8 cellular contexts compared by ENCODE assay signal in the genomic region with DNA sequence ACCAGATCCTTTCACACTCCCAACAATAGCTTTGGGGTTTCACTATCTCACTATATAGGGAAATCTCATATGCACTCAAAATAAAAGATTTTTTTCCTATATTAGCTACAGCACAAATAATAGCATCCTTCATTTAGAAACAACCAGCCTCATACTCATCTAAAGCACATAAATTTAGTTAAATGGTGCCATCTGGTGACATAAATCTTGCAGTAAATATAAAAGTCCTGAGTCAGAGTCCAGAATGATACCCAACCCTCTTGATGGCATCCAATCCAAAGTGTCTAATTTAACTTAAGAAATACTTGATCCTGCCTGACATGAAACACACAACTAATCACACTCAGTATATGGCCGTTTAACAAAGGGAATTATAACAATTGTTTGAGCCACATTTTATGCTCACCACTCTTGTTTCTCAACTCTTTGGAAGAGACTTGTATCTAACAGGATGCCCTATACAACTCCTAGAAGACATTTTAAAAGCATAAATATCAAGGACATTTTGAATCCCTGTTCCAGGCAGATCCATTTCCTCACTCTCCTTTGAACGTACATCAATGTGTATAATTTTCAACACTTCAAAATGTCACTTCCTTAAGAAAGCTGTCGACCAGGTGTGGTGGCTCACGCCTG. TPM values are rescaled to one million over a fixed set of nuclear protein-coding genes. Genes with fewer than 3 reads are reported as not detected.
DNase-seq lines count a peak whose midpoint lies in the region; TF ChIP-seq lines count a peak whose summit lies in the region.

No MANE protein-coding gene starts in this region.

- H3K4me1 ChIP-seq in mesenchymal stem cell (ENCODE audit: control insufficient read depth, insufficient read depth, low read depth, low read length) (no peaks in the 10 kb centered on the region), uterus (no peaks in the 10 kb centered on the region), prostate gland (replicated peaks) (no peaks in the 10 kb centered on the region)

- H3K18ac ChIP-seq in mesenchymal stem cell (ENCODE audit: low read depth in 1 of 2, low read length in 2 of 2): no peak overlapping the region

- H3K27me3 ChIP-seq in mesenchymal stem cell (ENCODE audit: control insufficient read depth in 1 of 2, insufficient read depth in 1 of 2, low read length in 2 of 2): no peaks in the 10 kb centered on the region
- no peaks in the 10 kb centered on the region for H3K27me3 ChIP-seq in uterus
- no peaks in the 10 kb centered on the region for H3K27me3 ChIP-seq in prostate gland (replicated peaks; ENCODE audit: insufficient read depth)

- H2BK5ac ChIP-seq in mesenchymal stem cell (ENCODE audit: low read depth, low read length, poor library complexity, severe bottlenecking): no peak overlapping the region

- H2AFZ ChIP-seq in mesenchymal stem cell (ENCODE audit: low read depth, low read length): no peak overlapping the region

- H3K4me3 ChIP-seq in mesenchymal stem cell (ENCODE audit: insufficient read depth in 1 of 2, low read depth in 1 of 2, low read length in 2 of 2) (no peak overlapping the region), uterus (no peak overlapping the region), prostate gland (no peak overlapping the region)

- no peak overlapping the region for H3K9ac ChIP-seq in mesenchymal stem cell (ENCODE audit: low read length)

- H3K4ac ChIP-seq in mesenchymal stem cell (ENCODE audit: low read depth in 1 of 2, low read length in 2 of 2): no peak overlapping the region

- no peak for TF ChIP-seq CTCF in uterus (IDR thresholded peaks at IDR 0.05)
- peak in 2 of 4 experiments; percentile 14 to 20 for TF ChIP-seq CTCF in prostate gland (IDR thresholded peaks at IDR 0.05)

- DNase-seq in NOMO-1 treated with DMSO at 0.1 percent for 48 hours (lab: John Stamatoyannopoulos, UW; ENCODE audit: unreplicated experiment): peak; percentile 21
- DNase-seq in NOMO-1 treated with dmso at 0.1 percent for 144 hours (lab: John Stamatoyannopoulos, UW; ENCODE audit: unreplicated experiment): no peak
- DNase-seq in LoVo (ENCODE audit: low spot score): peak; percentile 16
- peak; percentile 43 for DNase-seq in amniotic stem cell (lab: John Stamatoyannopoulos, UW)
- DNase-seq in mesenchymal stem cell: peak; percentile 26
- DNase-seq in uterus: no peak
- DNase-seq in activated naive CD4-positive, alpha-beta T cell treated with Interleukin-2 at 50 U/mL for 16 hours: no peak
- DNase-seq in prostate gland (ENCODE audit: low spot score): no peak

- no peak overlapping the region for H2AK5ac ChIP-seq in mesenchymal stem cell (ENCODE audit: low read length, severe bottlenecking)

- H2BK12ac ChIP-seq in mesenchymal stem cell (ENCODE audit: low read length in 2 of 2): no peak overlapping the region

- no peak overlapping the region for H2BK15ac ChIP-seq in mesenchymal stem cell (ENCODE audit: low read depth, poor library complexity, severe bottlenecking)

- H3K14ac ChIP-seq in mesenchymal stem cell (ENCODE audit: low read length in 2 of 2): no peak overlapping the region

- WGBS in mesenchymal stem cell: 87% methylated on average over 4 of the region's 4 CpGs
- WGBS in prostate gland: 72% methylated on average over 4 of the region's 4 CpGs

- H3K36me3 ChIP-seq in mesenchymal stem cell (ENCODE audit: control insufficient read depth in 1 of 2, insufficient read depth in 2 of 2, low read depth in 1 of 2, low read length in 2 of 2): no peaks in the 10 kb centered on the region
- H3K36me3 ChIP-seq in uterus: no peaks in the 10 kb centered on the region
- H3K36me3 ChIP-seq in prostate gland: no peaks in the 10 kb centered on the region

- H3K27ac ChIP-seq in mesenchymal stem cell (ENCODE audit: low read length, poor library complexity, severe bottlenecking) (no peak overlapping the region), uterus (no peak overlapping the region), prostate gland (no peak overlapping the region)

- intact Hi-C loops in uterus (cut with DNase I; ENCODE audit: low total_unique reads) (no loop called here), prostate gland (cut with DNase I) (no loop called here)

- no peaks in the 10 kb centered on the region for H3K79me1 ChIP-seq in mesenchymal stem cell (replicated peaks; ENCODE audit: low read length, poor library complexity, severe bottlenecking)

- no peak overlapping the region for H4K8ac ChIP-seq in mesenchymal stem cell (ENCODE audit: low read length)

- no peak overlapping the region for H3K4me2 ChIP-seq in mesenchymal stem cell (ENCODE audit: low read length, poor library complexity, severe bottlenecking)

- H3K9me3 ChIP-seq in mesenchymal stem cell (ENCODE audit: control insufficient read depth, low read length) (peaks cover 4% of the 10 kb centered on the region), uterus (no peaks in the 10 kb centered on the region), prostate gland (no peaks in the 10 kb centered on the region)

- TF ChIP-seq POLR2A in uterus (IDR thresholded peaks at IDR 0.05) (no peak), prostate gland (IDR thresholded peaks at IDR 0.05) (no peak)

- H4K91ac ChIP-seq in mesenchymal stem cell (ENCODE audit: low read length): no peak overlapping the region

- no peak overlapping the region for H3K23ac ChIP-seq in mesenchymal stem cell (ENCODE audit: low read length in 2 of 2)

- no peak overlapping the region for H2BK120ac ChIP-seq in mesenchymal stem cell (ENCODE audit: low read depth, low read length)

RNA-seq across cellular contexts. Expression of gene DLG2, which starts 36.2 kb away (rescaled TPM):
- polyA plus RNA-seq in mesenchymal stem cell (2013, experiment 1 of 2): 0.32 TPM
- polyA plus RNA-seq in mesenchymal stem cell (2013, experiment 2 of 2): 0.16 TPM
- total RNA-seq in uterus (10 to 100 TPM in 3 of 4 donors, 1 to 10 TPM in 1; 2.9 to 30.2 (median 22.6) TPM), prostate gland (10 to 100 TPM in 1 of 2 donors, 1 to 10 TPM in 1; 9.8 to 16.2 TPM)

RNA-seq across cellular contexts. Expression of gene TMEM126B, which starts 37.4 kb away (rescaled TPM):
- polyA plus RNA-seq in mesenchymal stem cell (2013, experiment 1 of 2): 60.1 TPM
- 59.6 TPM for polyA plus RNA-seq in mesenchymal stem cell (2013, experiment 2 of 2)
- total RNA-seq in uterus: 100 to 1,000 TPM in 1 of 4 donors, 10 to 100 TPM in 3; 36.5 to 119 (median 57.9) TPM
- total RNA-seq in prostate gland: 10 to 100 TPM; 30.0 to 38.3 TPM

RNA-seq across cellular contexts. Expression of gene TMEM126A, which starts 56.8 kb away (rescaled TPM):
- 65.7 TPM for polyA plus RNA-seq in mesenchymal stem cell (2013, experiment 1 of 2)
- polyA plus RNA-seq in mesenchymal stem cell (2013, experiment 2 of 2): 71.4 TPM
- total RNA-seq in uterus: 10 to 100 TPM in 3 of 4 donors, 1 to 10 TPM in 1; 7.9 to 16.3 (median 12.5) TPM
- total RNA-seq in prostate gland: 10 to 100 TPM; 13.6 to 24.4 TPM

Comparison
In these comparisons a context has a peak if more than half of its experiments do, and no peak if none do; other contexts are left out.
1. DNase-seq: peak in NOMO-1 treated with DMSO at 0.1 percent for 48 hours (single experiment), LoVo (single experiment), amniotic stem cell (single experiment) and mesenchymal stem cell (single experiment); none in NOMO-1 treated with dmso at 0.1 percent for 144 hours (single experiment), uterus (0 of 2), activated naive CD4-positive, alpha-beta T cell treated with Interleukin-2 at 50 U/mL for 16 hours (single experiment) and prostate gland (single experiment).